10 cellular contexts compared by ENCODE assay signal in genomic region chr1:41504126-41505035, GRCh38. TPM values are rescaled to one million over a fixed set of nuclear protein-coding genes. Genes with fewer than 3 reads are reported as not detected.
DNase-seq lines count a peak whose midpoint lies in the region; ATAC-seq and TF ChIP-seq lines count a peak whose summit lies in the region.
"Had no signal": no experiment of that assay in that cellular context is flagged by ENCODE, and none has a peak within 500 bp of the region (broad histone marks: within the 10 kb centered on the region; RNA-seq: fewer than 3 reads in every experiment).

No MANE protein-coding gene starts in this region.

- no peak overlapping the region for H3K4me3 Mint-ChIP-seq in activated CD4-positive, alpha-beta memory T cell treated with anti-CD3 and anti-CD28 coated beads for 36 hours
- H3K4me3 Mint-ChIP-seq: memory B cell had no signal

- ATAC-seq in RWPE2 (ENCODE audit: low read depth) (peak; percentile 26), HG03175 (IDR thresholded peaks at IDR 0.05; ENCODE audit: unreplicated experiment) (no peak), GM18907 (IDR thresholded peaks at IDR 0.05; ENCODE audit: unreplicated experiment) (no peak)

- H3K9me3 ChIP-seq in RWPE2 (ENCODE audit: severe bottlenecking), result no peaks in the 10 kb centered on the region

- H3K4me3 ChIP-seq in HFF-Myc (replicated peaks; ENCODE audit: low read depth, low read length), result no peak overlapping the region
- no peak overlapping the region for H3K4me3 ChIP-seq in RWPE2 (ENCODE audit: severe bottlenecking)
- H3K4me3 ChIP-seq in fibroblast of villous mesenchyme (ENCODE audit: low read depth, low read length), result no peak overlapping the region

- POLR2A ChIA-PET in activated CD4-positive, alpha-beta memory T cell treated with anti-CD3 and anti-CD28 coated beads for 36 hours (lab: Charles Lee), result no interaction called here

- intact Hi-C loops in activated CD4-positive, alpha-beta memory T cell treated with anti-CD3 and anti-CD28 coated beads for 36 hours (cut with micrococcal nuclease), result no loop called here

- H3K36me3 Mint-ChIP-seq in activated CD4-positive, alpha-beta memory T cell treated with anti-CD3 and anti-CD28 coated beads for 36 hours, result no peaks in the 10 kb centered on the region
- H3K36me3 Mint-ChIP-seq: memory B cell had no signal

- no peaks in the 10 kb centered on the region for H3K27me3 ChIP-seq in RWPE2 (ENCODE audit: insufficient read depth, poor library complexity, severe bottlenecking)

- H3K36me3 ChIP-seq in RWPE2 (ENCODE audit: low read depth), result no peaks in the 10 kb centered on the region

- no peaks in the 10 kb centered on the region for H3K27me3 Mint-ChIP-seq in activated CD4-positive, alpha-beta memory T cell treated with anti-CD3 and anti-CD28 coated beads for 36 hours
- H3K27me3 Mint-ChIP-seq: memory B cell had no signal

- no peaks in the 10 kb centered on the region for H3K9me3 Mint-ChIP-seq in activated CD4-positive, alpha-beta memory T cell treated with anti-CD3 and anti-CD28 coated beads for 36 hours
- H3K9me3 Mint-ChIP-seq: memory B cell had no signal

- peak; percentile 50 for DNase-seq in AG20443 (ENCODE audit: low spot score)
- DNase-seq in HFF-Myc (ENCODE audit: extremely low read depth, low read depth), result peak; percentile 59
- DNase-seq in RWPE2 (ENCODE audit: low spot score), result no peak
- DNase-seq in fibroblast of villous mesenchyme (ENCODE audit: low read depth), result peak; percentile 51
- no peak for DNase-seq in HT-29 (ENCODE audit: low spot score)
- DNase-seq in activated CD4-positive, alpha-beta memory T cell treated with anti-CD3 and anti-CD28 coated beads for 36 hours, result no peak
- DNase-seq: effector CD8-positive, alpha-beta T cell had no signal

- H3K27ac ChIP-seq in RWPE2 (ENCODE audit: poor library complexity, severe bottlenecking), result peak overlapping the region; percentile 41

- peaks cover 31% of the 10 kb centered on the region for H3K4me1 ChIP-seq in RWPE2 (ENCODE audit: insufficient read depth, poor library complexity, severe bottlenecking)

- TF ChIP-seq CTCF in HFF-Myc (IDR thresholded peaks at IDR 0.05; ENCODE audit: low read depth, low read length, missing control alignments), result no peak
- no peak for TF ChIP-seq CTCF in RWPE2 (IDR thresholded peaks at IDR 0.05; ENCODE audit: poor library complexity, severe bottlenecking)
- TF ChIP-seq CTCF in fibroblast of villous mesenchyme (IDR thresholded peaks at IDR 0.05; ENCODE audit: insufficient read depth, low read depth, low read length), result no peak

- H3K4me1 Mint-ChIP-seq in activated CD4-positive, alpha-beta memory T cell treated with anti-CD3 and anti-CD28 coated beads for 36 hours (ENCODE audit: low read depth), result no peaks in the 10 kb centered on the region

- no peak overlapping the region for H3K27ac Mint-ChIP-seq in activated CD4-positive, alpha-beta memory T cell treated with anti-CD3 and anti-CD28 coated beads for 36 hours
- H3K27ac Mint-ChIP-seq: memory B cell had no signal

- CTCF ChIA-PET in activated CD4-positive, alpha-beta memory T cell treated with anti-CD3 and anti-CD28 coated beads for 36 hours (lab: Charles Lee), result no interaction called here

RNA-seq across cellular contexts. Expression of gene EDN2, which starts 19.9 kb away (rescaled TPM):
- 0.32 TPM in 1 of 2 replicates, not detected in the other for total RNA-seq in fibroblast of villous mesenchyme
- 0.37 and 0.46 TPM in 2 replicates for total RNA-seq in HT-29 (2014; rRNA removed; shearing (Covaris generic))
- not detected for total RNA-seq in activated CD4-positive, alpha-beta memory T cell treated with anti-CD3 and anti-CD28 coated beads for 36 hours

Comparison
In these comparisons a context has a peak if more than half of its experiments do, and no peak if none do; other contexts are left out.
1. DNase-seq: peak in AG20443 (single experiment), HFF-Myc (single experiment) and fibroblast of villous mesenchyme (single experiment); none in RWPE2 (single experiment), HT-29 (single experiment) and activated CD4-positive, alpha-beta memory T cell treated with anti-CD3 and anti-CD28 coated beads for 36 hours (single experiment).